In genomic region chr5:157266286-157267007, GRCh38 we compare ENCODE assay signal across 8 cellular contexts. TPM values are rescaled to one million over a fixed set of nuclear protein-coding genes. Genes with fewer than 3 reads are reported as not detected.
DNase-seq lines count a peak whose midpoint lies in the region; ATAC-seq and TF ChIP-seq lines count a peak whose summit lies in the region.

No MANE protein-coding gene starts in this region.

- no peaks in the 10 kb centered on the region for H3K36me3 ChIP-seq in mucosa of descending colon (ENCODE audit: low read depth)

- ATAC-seq in GM19452 (IDR thresholded peaks at IDR 0.05; ENCODE audit: unreplicated experiment) (peak; percentile 53), HG03457 (IDR thresholded peaks at IDR 0.05; ENCODE audit: unreplicated experiment) (peak; percentile 40), mucosa of descending colon (peak; percentile 76)

- no peaks in the 10 kb centered on the region for H3K9me3 ChIP-seq in mucosa of descending colon

- intact Hi-C loops in mucosa of descending colon (cut with DNase I, micrococcal nuclease), result no loop called here

- peaks cover 16% of the 10 kb centered on the region for H3K4me1 ChIP-seq in mucosa of descending colon (ENCODE audit: low read depth)

- H3K4me3 Mint-ChIP-seq in type B pancreatic cell, result peak overlapping the region; percentile 86

- peaks cover 25% of the 10 kb centered on the region for H3K27me3 Mint-ChIP-seq in type B pancreatic cell

- in situ Hi-C loops in Caki2 (cut with HindIII; ENCODE audit: low pct_unique_long_range_greater_than_20kb, low sequenced_read_pairs), result no loop called here

- peaks cover 24% of the 10 kb centered on the region for H3K4me1 Mint-ChIP-seq in type B pancreatic cell (ENCODE audit: unreplicated experiment)

- TF ChIP-seq CTCF in VCaP (conservative IDR thresholded peaks at IDR 0.05), result peak; percentile 28; the same call in 1 of the 2 replicates
- no peak for TF ChIP-seq CTCF in mucosa of descending colon (IDR thresholded peaks at IDR 0.05)
- no peak for TF ChIP-seq CTCF in type B pancreatic cell (conservative IDR thresholded peaks at IDR 0.05)

- H3K9me3 Mint-ChIP-seq in type B pancreatic cell, result peaks cover 4% of the 10 kb centered on the region

- H3K4me3 ChIP-seq in mucosa of descending colon, result peak overlapping the region; percentile 35

- DNase-seq in Caki2 (ENCODE audit: low read depth), result peak; percentile 45
- peak; percentile 73 for DNase-seq in ecto neural progenitor cell (ENCODE audit: low spot score)
- DNase-seq in mucosa of descending colon, result peak; percentile 50 to 79 (median 75)
- DNase-seq in type B pancreatic cell (ENCODE audit: extremely low spot score, unreplicated experiment), result no peak
- no peak for DNase-seq in NCI-H226

- peak overlapping the region; percentile 88 for H3K27ac ChIP-seq in VCaP

- H3K36me3 Mint-ChIP-seq in type B pancreatic cell, result peaks cover 3% of the 10 kb centered on the region

- no peak overlapping the region for H3K27ac Mint-ChIP-seq in type B pancreatic cell

RNA-seq across cellular contexts. Expression of gene CYFIP2, which starts 0.5 kb away (rescaled TPM):
- 25.3 and 40.4 TPM in 2 replicates for total RNA-seq in Caki2 (2014; rRNA removed; shearing (Covaris generic); ENCODE audit: low replicate concordance)
- total RNA-seq in mucosa of descending colon, result 10 to 100 TPM; 24.8 to 28.6 (median 25.8) TPM
- 59.4 and 61.4 TPM in 2 replicates for total RNA-seq in type B pancreatic cell (ENCODE audit: low replicate concordance)

Comparison
In these comparisons a context has a peak if more than half of its experiments do, and no peak if none do; other contexts are left out.
1. DNase-seq: peak in Caki2 (single experiment), ecto neural progenitor cell (single experiment) and mucosa of descending colon (3 of 3); none in type B pancreatic cell (single experiment) and NCI-H226 (single experiment).
2. Peak in every context shown above with its lines, with median percentiles within 50 percentile points of each other: ATAC-seq.